In the genomic region with DNA sequence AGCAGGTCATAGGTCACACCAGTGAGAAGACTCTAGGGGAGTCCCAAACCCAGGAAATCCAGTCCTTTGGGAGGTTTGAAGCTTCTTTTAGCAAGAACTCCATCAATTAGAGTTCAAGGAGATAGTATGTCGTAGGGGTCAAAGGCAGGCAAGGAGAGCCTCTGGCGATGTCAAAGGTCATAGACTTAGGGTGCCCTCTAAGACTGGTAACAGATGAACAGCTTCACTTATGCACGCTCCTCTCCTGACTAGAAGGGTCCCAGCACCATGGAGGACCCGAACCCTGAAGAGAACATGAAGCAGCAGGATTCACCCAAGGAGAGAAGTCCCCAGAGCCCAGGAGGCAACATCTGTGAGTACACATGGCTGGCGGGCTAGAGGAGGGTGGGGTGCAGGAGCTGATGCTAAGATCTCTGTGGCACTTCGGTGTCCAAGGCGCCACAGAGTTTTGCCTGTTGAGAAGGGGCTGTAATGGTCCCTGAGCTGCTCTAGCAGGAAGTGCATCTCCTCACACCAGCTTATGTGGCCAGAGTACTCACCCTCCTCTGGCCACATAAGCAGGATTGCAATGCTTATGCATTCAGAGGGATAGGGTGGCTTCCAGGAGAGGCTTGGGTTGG, we compare ENCODE assay signal across 8 cellular contexts. TPM values are rescaled to one million over a fixed set of nuclear protein-coding genes. Genes with fewer than 3 reads are reported as not detected.
A peak's percentile ranks its signal among the peaks of the same experiment; 100 is the strongest.
DNase-seq lines count a peak whose midpoint lies in the region; ATAC-seq and TF ChIP-seq lines count a peak whose summit lies in the region.

No MANE protein-coding gene starts in this region.

- peaks cover 35 to 41% of the 10 kb centered on the region in 2 experiments for H3K36me3 ChIP-seq in trophoblast cell (ENCODE audit: control insufficient read depth in 1 of 2, insufficient read depth in 2 of 2, low read length in 2 of 2)

- H3K27me3 ChIP-seq in trophoblast cell (ENCODE audit: insufficient read depth, low read length) = no peaks in the 10 kb centered on the region

- no CpG with 5 or more reads among the region's 7 CpGs for WGBS in trophoblast cell (ENCODE audit: extremely low coverage, insufficient coverage, insufficient read length)

- peaks cover 13% of the 10 kb centered on the region for H3K79me1 ChIP-seq in trophoblast cell (ENCODE audit: low read length)

- peak overlapping the region; percentile 89 for H2BK5ac ChIP-seq in trophoblast cell (ENCODE audit: low read depth, low read length, poor library complexity)

- POLR2A ChIA-PET in RWPE1 (lab: Yijun Ruan, JAX; ENCODE audit: low non-redundant PET) = interaction anchor here (0.6 kb wide), 1 partner anchor 171 kb away, joined by 3 read pairs; no protein-coding TSS in a partner anchor

- no peak overlapping the region for H2BK120ac ChIP-seq in trophoblast cell (ENCODE audit: insufficient read depth, low read length, poor library complexity)

- peaks cover 9% of the 10 kb centered on the region for H3K79me2 ChIP-seq in trophoblast cell (ENCODE audit: control insufficient read depth, insufficient read depth, low read length, poor library complexity)

- peak overlapping the region; percentile 69 for H2AK5ac ChIP-seq in trophoblast cell (ENCODE audit: low read length)

- peak overlapping the region; percentile 84 for H3K9ac ChIP-seq in trophoblast cell (ENCODE audit: low read length)

- H3K4ac ChIP-seq in trophoblast cell (ENCODE audit: low read depth, low read length) = peak overlapping the region; percentile 3

- H2BK12ac ChIP-seq in trophoblast cell (ENCODE audit: low read length) = no peak overlapping the region

- H2AFZ ChIP-seq in trophoblast cell (ENCODE audit: insufficient read depth, low read length, poor library complexity) = peak overlapping the region; percentile 73

- DNase-seq in RWPE1 (ENCODE audit: low spot score) = no peak
- DNase-seq in epithelial cell of prostate (ENCODE audit: low read depth, low spot score) = no peak
- DNase-seq in trophoblast cell = no peak
- no peak for DNase-seq in NCI-H1092 (lab: John Stamatoyannopoulos, UW)
- no peak for DNase-seq in activated gamma-delta T cell (lab: John Stamatoyannopoulos, UW)

- peak overlapping the region; percentile 88 for H3K4me2 ChIP-seq in trophoblast cell (ENCODE audit: low read length)

- H3K14ac ChIP-seq in trophoblast cell (ENCODE audit: low read length) = peak overlapping the region; percentile 85

- H3K4me1 ChIP-seq in trophoblast cell (ENCODE audit: control insufficient read depth in 1 of 2, insufficient read depth in 2 of 2, low read length in 2 of 2) = peaks cover 9 to 12% of the 10 kb centered on the region in 2 experiments

- TF ChIP-seq CTCF in RWPE1 (conservative IDR thresholded peaks at IDR 0.05; ENCODE audit: low read depth) = no peak

- peaks cover 1% of the 10 kb centered on the region for H3K9me3 ChIP-seq in trophoblast cell (ENCODE audit: insufficient read depth, low read depth, low read length)

- no peak overlapping the region for H3K18ac ChIP-seq in trophoblast cell (ENCODE audit: low read length)

- peak overlapping the region; percentile 59 for H4K91ac ChIP-seq in trophoblast cell (ENCODE audit: low read depth, low read length)

- no peak overlapping the region for H3K23ac ChIP-seq in trophoblast cell (ENCODE audit: low read length)

- peak overlapping the region; percentile 92 for H4K12ac ChIP-seq in trophoblast cell (ENCODE audit: low read depth, low read length)

- H3K4me3 ChIP-seq in GM08714 (ENCODE audit: low read length) (peak overlapping the region; percentile 96), trophoblast cell (ENCODE audit: low read depth, low read length) (peak overlapping the region; percentile 67)

- ATAC-seq in HG03139 (IDR thresholded peaks at IDR 0.05; ENCODE audit: unreplicated experiment) = no peak
- ATAC-seq in HG02852 (IDR thresholded peaks at IDR 0.05; ENCODE audit: unreplicated experiment) = no peak

- CTCF ChIA-PET in RWPE1 (lab: Yijun Ruan, JAX) = interaction anchor here (0.9 to 1.0 kb wide), 2 partner anchors 23 to 62 kb away, joined by 3 read pairs; no protein-coding TSS in a partner anchor

- H3K27ac ChIP-seq in RWPE1 (peak overlapping the region; percentile 92), epithelial cell of prostate (peak overlapping the region; percentile 88), trophoblast cell (ENCODE audit: low read depth, low read length) (peak overlapping the region; percentile 84)

- peak overlapping the region; percentile 89 for H4K8ac ChIP-seq in trophoblast cell (ENCODE audit: low read depth, low read length)

RNA-seq across cellular contexts. Expression of gene ZNF576, which starts 0.6 kb away (rescaled TPM):
- 11.1 and 12.1 TPM in 2 replicates for polyA plus RNA-seq in trophoblast cell (2013)

RNA-seq across cellular contexts. Expression of gene IRGQ, which starts 1.0 kb away (rescaled TPM):
- 12.5 and 12.7 TPM in 2 replicates for polyA plus RNA-seq in trophoblast cell (2013)

RNA-seq across cellular contexts. Expression of gene SRRM5, which starts 14.9 kb away (rescaled TPM):
- 0.27 and 0.29 TPM in 2 replicates for polyA plus RNA-seq in trophoblast cell (2013)

RNA-seq across cellular contexts. Expression of gene PINLYP, which starts 21.4 kb away (rescaled TPM):
- polyA plus RNA-seq in trophoblast cell (2013) = 2.1 TPM in 2 replicates

RNA-seq across cellular contexts. Expression of gene XRCC1, which starts 21.6 kb away (rescaled TPM):
- polyA plus RNA-seq in trophoblast cell (2013) = 31.0 and 32.7 TPM in 2 replicates
